20 cellular contexts compared by ENCODE assay signal in genomic region chr1:204996981-204997380, GRCh38. TPM values are rescaled to one million over a fixed set of nuclear protein-coding genes. Genes with fewer than 3 reads are reported as not detected.
"Had no signal": no experiment of that assay in that cellular context is flagged by ENCODE, and none has a peak within 500 bp of the region (broad histone marks: within the 10 kb centered on the region; RNA-seq: fewer than 3 reads in every experiment).

No MANE protein-coding gene starts in this region.

- DNase-seq: activated B cell treated with CpG ODN at 0.5 μM for 24 hours; activated CD4-positive, alpha-beta T cell treated with anti-CD3 and anti-CD28 coated beads, Interleukin-2, amount 10 ng/mL, durations not matched to agents 7 days and 5 days; amniotic stem cell; brain microvascular endothelial cell; cerebellar nuclear complex; dermis blood vessel endothelial cell; endodermal cell; erythroblast; foreskin keratinocyte; naive B cell; psoas muscle; right lobe of liver; stimulated activated CD4-positive, alpha-beta T cell treated with anti-CD3 and anti-CD28 coated beads, Interleukin-12 subunit alpha, Interleukin-12 subunit beta, amount 100 ng/mL, for 4 hours; stimulated activated CD4-positive, alpha-beta T cell treated with anti-CD3 and anti-CD28 coated beads, Interleukin-2, amount 100 ng/mL, for 48 hours; stimulated activated naive CD4-positive, alpha-beta T cell treated with Interleukin-2 at 50 U/mL for 16 hours; T-helper 17 cell had no signal

- H3K27me3 ChIP-seq: brain microvascular endothelial cell, right lobe of liver had no signal

- H3K4me3 ChIP-seq: lung, psoas muscle, right lobe of liver had no signal

- H3K4me1 ChIP-seq: foreskin keratinocyte, psoas muscle had no signal

- H3K27ac ChIP-seq: brain microvascular endothelial cell, foreskin keratinocyte, psoas muscle had no signal

- H3K36me3 ChIP-seq: brain microvascular endothelial cell, right lobe of liver had no signal

- H3K9me3 ChIP-seq: psoas muscle, right lobe of liver had no signal

RNA-seq across cellular contexts. Expression of gene CNTN2, which starts 46.0 kb away (rescaled TPM):
- total RNA-seq: activated B cell treated with CpG ODN at 0.5 μM for 24 hours; activated CD4-positive, alpha-beta T cell treated with anti-CD3 and anti-CD28 coated beads, Interleukin-2, amount 10 ng/mL, durations not matched to agents 7 days and 5 days; activated CD8-positive, alpha-beta memory T cell treated with anti-CD3 and anti-CD28 coated beads for 36 hours; activated naive CD4-positive, alpha-beta T cell treated with anti-CD3 and anti-CD28 coated beads, Interleukin-2, amount 50 U/mL, for 72 hours; dermis blood vessel endothelial cell; foreskin keratinocyte; kidney epithelial cell; T-helper 17 cell had no signal
